ENCODE assay signal across 9 cellular contexts in genomic region chrX:82813671-82814078, GRCh38.
A peak's percentile ranks its signal among the peaks of the same experiment; 100 is the strongest.
DNase-seq lines count a peak whose midpoint lies in the region; ATAC-seq and TF ChIP-seq lines count a peak whose summit lies in the region.
"Had no signal": no experiment of that assay in that cellular context is flagged by ENCODE, and none has a peak within 500 bp of the region (broad histone marks: within the 10 kb centered on the region; RNA-seq: fewer than 3 reads in every experiment).

No MANE protein-coding gene starts in this region.

- H3K4me2 ChIP-seq in PC-3 (ENCODE audit: low read length), result peak overlapping the region; percentile 55

- H3K27ac ChIP-seq in PC-3 (ENCODE audit: low read length), result peak overlapping the region; percentile 80

- H3K9me2 ChIP-seq in PC-3 (replicated peaks; ENCODE audit: low read length), result no peaks in the 10 kb centered on the region

- intact Hi-C loops in PC-3 (cut with micrococcal nuclease), result loop anchor here (5.0 to 10.0 kb wide), 3 partner anchors 46 to 131 kb away; no protein-coding TSS in a partner anchor

- no peaks in the 10 kb centered on the region for H3K79me2 ChIP-seq in PC-3 (ENCODE audit: low read length)

- BruUV-seq in PC-3 (replicated peaks; lab: Mats Ljungman, UMichigan), result no TSS peak

- POLR2A ChIA-PET in PC-3 (lab: Charles Lee; ENCODE audit: unreplicated experiment) (interaction anchor here (0.7 kb wide), 1 partner anchor 152 kb away, joined by 3 read pairs; no protein-coding TSS in a partner anchor), HEK293T (lab: Yijun Ruan, JAX) (no interaction called here)

- TF ChIP-seq CTCF in PC-3 (conservative IDR thresholded peaks at IDR 0.05; ENCODE audit: low read depth, low read length) (no peak), epithelial cell of esophagus (IDR thresholded peaks at IDR 0.05; ENCODE audit: insufficient read depth, low read depth, low read length, missing control alignments) (no peak), omental fat pad (IDR thresholded peaks at IDR 0.05) (no peak)

- no peaks in the 10 kb centered on the region for H3K9me3 ChIP-seq in PC-3 (ENCODE audit: low read length)

- H3K4me1 ChIP-seq in PC-3 (ENCODE audit: insufficient read depth, low read length), result peaks cover 35% of the 10 kb centered on the region

- DNase-seq in ELR (ENCODE audit: low read depth) (peak; percentile 35), PC-3 (peak; percentile 97), epithelial cell of esophagus (ENCODE audit: low read depth) (peak; percentile 94), omental fat pad (ENCODE audit: low spot score) (no peak), NCI-H1105 treated with DMSO at 0.1 percent for 48 hours (lab: John Stamatoyannopoulos, UW) (no peak), HEK293T (ENCODE audit: extremely low spot score) (no peak)
- DNase-seq: nucleus accumbens had no signal

- peak overlapping the region; percentile 24 for H3K9ac ChIP-seq in PC-3 (ENCODE audit: low read length)

- H3K36me3 ChIP-seq in PC-3 (ENCODE audit: low read depth, low read length), result no peaks in the 10 kb centered on the region

- H2AFZ ChIP-seq in PC-3 (ENCODE audit: low read length), result no peak overlapping the region

- H3K4me3 ChIP-seq in PC-3 (ENCODE audit: low read length), result no peak overlapping the region
- no peak overlapping the region for H3K4me3 ChIP-seq in epithelial cell of esophagus (ENCODE audit: low read length)

- H3F3A ChIP-seq in PC-3 (ENCODE audit: low read length, unreplicated experiment), result no peaks in the 10 kb centered on the region

- H4K20me1 ChIP-seq in PC-3 (ENCODE audit: low read length), result no peaks in the 10 kb centered on the region

- peak; percentile 92 for ATAC-seq in PC-3
- ATAC-seq in omental fat pad (ENCODE audit: low FRiP score), result peak; percentile 86
- ATAC-seq in GM19023 (IDR thresholded peaks at IDR 0.05; ENCODE audit: unreplicated experiment), result no peak
- no peak for ATAC-seq in HG02763 (IDR thresholded peaks at IDR 0.05; ENCODE audit: unreplicated experiment)

- CTCF ChIA-PET in PC-3 (lab: Charles Lee) (interaction anchor here (0.6 to 1.6 kb wide), 3 partner anchors 56 to 277 kb away, joined by 3 to 6 read pairs (median 3); no protein-coding TSS in a partner anchor), HEK293T (lab: Yijun Ruan, JAX) (no interaction called here)

- H3K27me3 ChIP-seq in PC-3 (ENCODE audit: low read length), result no peaks in the 10 kb centered on the region

TF ChIP-seq in HEK293T, 16 proteins besides CTCF, POLR2A, EP300 and RAD21:
- no peak for TF ChIP-seq ELF4 (IDR thresholded peaks at IDR 0.05)
- no peak for TF ChIP-seq ARNT (IDR thresholded peaks at IDR 0.05)

Comparison
In these comparisons a context has a peak if more than half of its experiments do, and no peak if none do; other contexts are left out.
1. DNase-seq: peak in ELR (single experiment), PC-3 (single experiment) and epithelial cell of esophagus (single experiment); none in omental fat pad (single experiment), NCI-H1105 treated with DMSO at 0.1 percent for 48 hours (single experiment) and HEK293T (single experiment).
2. ATAC-seq: peak in PC-3 (single experiment) and omental fat pad (single experiment); none in GM19023 (single experiment) and HG02763 (single experiment).